ENCODE assay signal across 8 cellular contexts in genomic region chr10:101840741-101841453, GRCh38. TPM values are rescaled to one million over a fixed set of nuclear protein-coding genes. Genes with fewer than 3 reads are reported as not detected.
DNase-seq lines count a peak whose midpoint lies in the region; ATAC-seq, FAIRE-seq and TF ChIP-seq lines count a peak whose summit lies in the region.

No MANE protein-coding gene starts in this region.

- H3K4me2 ChIP-seq in BLaER1 treated with 17β-estradiol and CSF1 and Interleukin-3, amounts not matched to agents 10 nM and 100 nM: peak overlapping the region; percentile 85 to 97 (median 91)
- peak overlapping the region; percentile 76 for H3K4me2 ChIP-seq in endothelial cell of umbilical vein (ENCODE audit: insufficient read depth, low read length)

- intact Hi-C loops in endothelial cell of umbilical vein (cut with micrococcal nuclease): loop anchor here (1.0 to 2.0 kb wide), 5 partner anchors 7 to 232 kb away; partner anchors contain the start of gene HPS6

- H3K9ac ChIP-seq in BLaER1 treated with 17β-estradiol and CSF1 and Interleukin-3, amounts not matched to agents 10 nM and 100 nM: peak overlapping the region in 1 of 11 experiments; percentile 2; a peak in 1 of 22 replicates
- no peak overlapping the region for H3K9ac ChIP-seq in endothelial cell of umbilical vein (replicated peaks; ENCODE audit: extremely low read depth, insufficient read depth, low read length)

- H3K79me2 ChIP-seq in endothelial cell of umbilical vein (ENCODE audit: control insufficient read depth, insufficient read depth, low read length): no peaks in the 10 kb centered on the region

- dilution Hi-C loops in endothelial cell of umbilical vein (cut with MboI; ENCODE audit: extremely low pct_ligation_motif_present, low sequenced_read_pairs): no loop called here

- H2AFZ ChIP-seq in endothelial cell of umbilical vein (ENCODE audit: low read depth, low read length): no peak overlapping the region

- no peak overlapping the region for H3K27ac ChIP-seq in BLaER1 treated with 17β-estradiol and CSF1 and Interleukin-3, amounts not matched to agents 10 nM and 100 nM
- H3K27ac ChIP-seq in endothelial cell of umbilical vein (ENCODE audit: insufficient read depth, low read depth, low read length): no peak overlapping the region

- H3K4me1 ChIP-seq in BLaER1 treated with 17β-estradiol and CSF1 and Interleukin-3, amounts not matched to agents 10 nM and 100 nM: peaks cover 15 to 32% (median 27%) of the 10 kb centered on the region in 10 experiments
- H3K4me1 ChIP-seq in endothelial cell of umbilical vein (ENCODE audit: control insufficient read depth, extremely low read depth, insufficient read depth, low read length): peaks cover 13% of the 10 kb centered on the region

- H3K36me3 ChIP-seq in BLaER1 treated with 17β-estradiol and CSF1 and Interleukin-3, amounts not matched to agents 10 nM and 100 nM: peaks cover 0 to 18% (median 12%) of the 10 kb centered on the region in 11 experiments; a peak in 16 of 22 replicates
- no peaks in the 10 kb centered on the region for H3K36me3 ChIP-seq in endothelial cell of umbilical vein (ENCODE audit: control insufficient read depth in 2 of 2, extremely low read depth in 1 of 2, insufficient read depth in 2 of 2, low read length in 2 of 2)

- no peak for TF ChIP-seq POLR2A in endothelial cell of umbilical vein (IDR thresholded peaks at IDR 0.05; ENCODE audit: low read depth, low read length)

- H3K9me3 ChIP-seq in BLaER1 treated with 17β-estradiol and CSF1 and Interleukin-3, amounts not matched to agents 10 nM and 100 nM (replicated peaks in 1 of 11): no peaks in the 10 kb centered on the region
- no peaks in the 10 kb centered on the region for H3K9me3 ChIP-seq in endothelial cell of umbilical vein (replicated peaks; ENCODE audit: control insufficient read depth, insufficient read depth, low read length)

- H3K4me3 ChIP-seq in BLaER1 treated with 17β-estradiol and CSF1 and Interleukin-3, amounts not matched to agents 10 nM and 100 nM: peak overlapping the region; percentile 31 to 65 (median 48); a peak in 18 of 20 replicates
- H3K4me3 ChIP-seq in endothelial cell of umbilical vein (replicated peaks in 1 of 3; ENCODE audit: insufficient read depth in 1 of 3, low read depth in 1 of 3, low read length in 3 of 3): peak overlapping the region; percentile 17 to 45 (median 26)

- CTCF ChIA-PET in endothelial cell of umbilical vein (lab: Charles Lee): interaction anchor here (0.6 to 10.5 kb wide), 71 partner anchors 8 to 627 kb away, joined by 3 to 742 read pairs (median 6); partner anchors contain the start of genes ARMH3, HPS6, NOLC1 and NPM3

- peak; percentile 85 for FAIRE-seq in endothelial cell of umbilical vein (lab: Jason Lieb, UNC)

- TF ChIP-seq CTCF in endothelial cell of umbilical vein (IDR thresholded peaks at IDR 0.05; ENCODE audit: extremely low read depth in 1 of 2, insufficient read depth in 1 of 2, low read depth in 1 of 2, low read length in 2 of 2): peak; percentile 98 to 99

- peaks cover 57 to 94% (median 69%) of the 10 kb centered on the region in 11 experiments for H4K20me1 ChIP-seq in BLaER1 treated with 17β-estradiol and CSF1 and Interleukin-3, amounts not matched to agents 10 nM and 100 nM
- no peaks in the 10 kb centered on the region for H4K20me1 ChIP-seq in endothelial cell of umbilical vein (replicated peaks; ENCODE audit: control insufficient read depth, extremely low read depth, insufficient read depth, low read length)

- POLR2A ChIA-PET in endothelial cell of umbilical vein (lab: Charles Lee): interaction anchor here (1.3 to 1.4 kb wide), 2 partner anchors 22 to 169 kb away, joined by 5 to 10 read pairs; partner anchors contain the start of gene OGA

- peaks cover 0 to 27% (median 13%) of the 10 kb centered on the region in 11 experiments; a peak in 15 of 22 replicates for H3K27me3 ChIP-seq in BLaER1 treated with 17β-estradiol and CSF1 and Interleukin-3, amounts not matched to agents 10 nM and 100 nM
- H3K27me3 ChIP-seq in endothelial cell of umbilical vein (ENCODE audit: control insufficient read depth in 2 of 2, insufficient read depth in 2 of 2, low read length in 2 of 2): no peaks in the 10 kb centered on the region

- DNase-seq in NOMO-1 treated with DMSO at 0.1 percent for 48 hours (lab: John Stamatoyannopoulos, UW; ENCODE audit: unreplicated experiment) (peak; percentile 82), activated T-cell treated with anti-CD3 and anti-CD28 coated beads for 24 hours (ENCODE audit: low read depth) (peak; percentile 65), endothelial cell of umbilical vein (ENCODE audit: low read depth, low spot score) (peak; percentile 85), midbrain (lab: John Stamatoyannopoulos, UW) (peak; percentile 91)
- peak; percentile 47 to 60 for DNase-seq in stimulated activated CD8-positive, alpha-beta memory T cell treated with anti-CD3 and anti-CD28 coated beads, Interleukin-4, amount 100 ng/mL, for 4 hours (ENCODE audit: low read depth in 2 of 2, low spot score in 1 of 2)

- ATAC-seq in GM19351 (IDR thresholded peaks at IDR 0.05; ENCODE audit: unreplicated experiment) (peak; percentile 67), HG03571 (IDR thresholded peaks at IDR 0.05; ENCODE audit: unreplicated experiment) (peak; percentile 58)

- no peaks in the 10 kb centered on the region for H3K9me1 ChIP-seq in endothelial cell of umbilical vein (replicated peaks; ENCODE audit: control insufficient read depth, extremely low read depth, insufficient read depth, low read length)

- no TSS peak for BruUV-seq in endothelial cell of umbilical vein (replicated peaks; lab: Mats Ljungman, UMichigan)

TF ChIP-seq in endothelial cell of umbilical vein, 7 proteins besides CTCF, POLR2A, EP300 and RAD21:
- peak; percentile 31 for TF ChIP-seq MAX (IDR thresholded peaks at IDR 0.05; ENCODE audit: insufficient read depth, insufficient read length)
- no peak for TF ChIP-seq FOS (IDR thresholded peaks at IDR 0.05; ENCODE audit: borderline replicate concordance, insufficient read depth, low read length)
- TF ChIP-seq POLR2AphosphoS5 (IDR thresholded peaks at IDR 0.05; ENCODE audit: insufficient read depth, low read depth, low read length): peak; percentile 36
- TF ChIP-seq EZH2 (IDR thresholded peaks at IDR 0.05; ENCODE audit: borderline replicate concordance, low read depth, low read length, severe bottlenecking): no peak
- no peak for TF ChIP-seq GATA2 (IDR thresholded peaks at IDR 0.05; ENCODE audit: insufficient read depth, insufficient read length, low read depth, low read length)
- no peak for TF ChIP-seq MYC (IDR thresholded peaks at IDR 0.05; ENCODE audit: low read depth, low read length)
- TF ChIP-seq JUN (IDR thresholded peaks at IDR 0.05; ENCODE audit: borderline replicate concordance, insufficient read depth, insufficient read length, low read depth): no peak

RNA-seq across cellular contexts. Expression of gene KCNIP2, which starts 2.7 kb away (rescaled TPM):
- total RNA-seq in endothelial cell of umbilical vein: 2.2 and 3.0 TPM in 2 replicates
- polyA plus RNA-seq in endothelial cell of umbilical vein: 0.36 and 0.65 TPM in 2 replicates
- polyA plus RNA-seq in endothelial cell of umbilical vein (2011; cell fraction: cytosol; rRNA removed): 0.05 and 0.11 TPM in 2 replicates
- 3.6 and 3.8 TPM in 2 replicates for polyA plus RNA-seq in endothelial cell of umbilical vein (2011; cell fraction: nucleus; rRNA removed)
- 0.46 and 0.50 TPM in 2 replicates for polyA plus RNA-seq in endothelial cell of umbilical vein (2012)
- 1.4 and 4.7 TPM in 2 replicates for polyA minus RNA-seq in endothelial cell of umbilical vein
- polyA minus RNA-seq in endothelial cell of umbilical vein (2011; cell fraction: cytosol; rRNA and poly(A)+ RNA removed): not detected
- 2.5 and 3.0 TPM in 2 replicates for polyA minus RNA-seq in endothelial cell of umbilical vein (2011; cell fraction: nucleus; rRNA and poly(A)+ RNA removed)

RNA-seq across cellular contexts. Expression of gene OGA, which starts 22.7 kb away (rescaled TPM):
- total RNA-seq in endothelial cell of umbilical vein: 113 and 118 TPM in 2 replicates
- 21.6 and 30.8 TPM in 2 replicates for polyA plus RNA-seq in endothelial cell of umbilical vein
- polyA plus RNA-seq in endothelial cell of umbilical vein (2011; cell fraction: cytosol; rRNA removed): 22.9 and 25.5 TPM in 2 replicates
- polyA plus RNA-seq in endothelial cell of umbilical vein (2011; cell fraction: nucleus; rRNA removed): 212 and 252 TPM in 2 replicates
- polyA plus RNA-seq in endothelial cell of umbilical vein (2012): 82.7 and 99.0 TPM in 2 replicates
- 84.4 and 102 TPM in 2 replicates for polyA minus RNA-seq in endothelial cell of umbilical vein
- 23.2 TPM for polyA minus RNA-seq in endothelial cell of umbilical vein (2011; cell fraction: cytosol; rRNA and poly(A)+ RNA removed)
- polyA minus RNA-seq in endothelial cell of umbilical vein (2011; cell fraction: nucleus; rRNA and poly(A)+ RNA removed): 122 and 181 TPM in 2 replicates

RNA-seq across cellular contexts. Expression of gene NPM3, which starts 57.7 kb away (rescaled TPM):
- total RNA-seq in endothelial cell of umbilical vein: 55.4 and 60.7 TPM in 2 replicates
- polyA plus RNA-seq in endothelial cell of umbilical vein: 48.1 and 71.3 TPM in 2 replicates
- 77.9 and 93.3 TPM in 2 replicates for polyA plus RNA-seq in endothelial cell of umbilical vein (2011; cell fraction: cytosol; rRNA removed)
- 32.4 and 35.6 TPM in 2 replicates for polyA plus RNA-seq in endothelial cell of umbilical vein (2011; cell fraction: nucleus; rRNA removed)
- 72.5 and 87.9 TPM in 2 replicates for polyA plus RNA-seq in endothelial cell of umbilical vein (2012)
- polyA minus RNA-seq in endothelial cell of umbilical vein: 26.1 and 37.3 TPM in 2 replicates
- polyA minus RNA-seq in endothelial cell of umbilical vein (2011; cell fraction: cytosol; rRNA and poly(A)+ RNA removed): 35.7 TPM
- polyA minus RNA-seq in endothelial cell of umbilical vein (2011; cell fraction: nucleus; rRNA and poly(A)+ RNA removed): 6.0 and 7.1 TPM in 2 replicates
